In the genomic region with DNA sequence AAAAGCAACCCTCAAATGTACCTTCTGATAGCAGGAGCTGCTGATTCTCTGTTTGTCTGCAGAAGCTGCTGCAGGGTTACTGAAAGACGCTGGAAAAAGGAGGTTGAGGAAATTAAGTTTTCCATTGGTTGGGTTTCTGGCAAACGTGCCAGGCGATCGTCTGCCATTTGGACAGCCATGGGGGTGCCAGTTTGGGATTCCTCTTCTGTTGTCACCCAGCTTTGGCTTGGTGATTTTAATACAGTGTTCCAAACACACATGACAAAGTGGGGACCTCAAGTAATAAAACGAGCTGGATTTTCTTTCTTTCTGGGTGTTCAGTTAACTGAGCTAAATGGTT, we compare ENCODE assay signal across 24 cellular contexts.
DNase-seq lines count a peak whose midpoint lies in the region; ATAC-seq and TF ChIP-seq lines count a peak whose summit lies in the region.
"Had no signal": no experiment of that assay in that cellular context is flagged by ENCODE, and none has a peak within 500 bp of the region (broad histone marks: within the 10 kb centered on the region; RNA-seq: fewer than 3 reads in every experiment).

No MANE protein-coding gene starts in this region.

- H4K20me1 ChIP-seq in hepatocyte (ENCODE audit: insufficient read depth, poor library complexity, severe bottlenecking): no peaks in the 10 kb centered on the region

- H3K27ac ChIP-seq in left ventricle myocardium inferior (replicated peaks) (no peak overlapping the region), hepatocyte (no peak overlapping the region)
- H3K27ac ChIP-seq: foreskin keratinocyte, prostate gland, spleen, upper lobe of left lung, WERI-Rb-1 had no signal

- H3K9me2 ChIP-seq in hepatocyte (replicated peaks; ENCODE audit: insufficient read depth): no peaks in the 10 kb centered on the region

- TF ChIP-seq CTCF in left ventricle myocardium inferior (IDR thresholded peaks at IDR 0.05; ENCODE audit: borderline replicate concordance): no peak
- no peak for TF ChIP-seq CTCF in hepatocyte (IDR thresholded peaks at IDR 0.05; ENCODE audit: poor library complexity)

- ATAC-seq in Right ventricle myocardium inferior (no peak), HG03097 (IDR thresholded peaks at IDR 0.05; ENCODE audit: low FRiP score, unreplicated experiment) (no peak)
- ATAC-seq: GM12878, T-helper 17 cell had no signal

- H3K36me3 ChIP-seq in left ventricle myocardium inferior: no peaks in the 10 kb centered on the region
- no peaks in the 10 kb centered on the region for H3K36me3 ChIP-seq in hepatocyte (replicated peaks; ENCODE audit: insufficient read depth, low read depth)
- H3K36me3 ChIP-seq: prostate gland, spleen, upper lobe of left lung, WERI-Rb-1 had no signal

- intact Hi-C loops in left ventricle myocardium inferior (cut with micrococcal nuclease): no loop called here
- intact Hi-C loops in Right ventricle myocardium inferior (cut with DNase I): no loop called here

- no peaks in the 10 kb centered on the region for H3K9me3 ChIP-seq in left ventricle myocardium inferior (replicated peaks)
- no peaks in the 10 kb centered on the region for H3K9me3 ChIP-seq in hepatocyte (ENCODE audit: low read depth)
- H3K9me3 ChIP-seq: prostate gland, spleen, upper lobe of left lung had no signal

- H3K4me1 ChIP-seq in left ventricle myocardium inferior: peaks cover 22% of the 10 kb centered on the region
- no peaks in the 10 kb centered on the region for H3K4me1 ChIP-seq in hepatocyte (ENCODE audit: insufficient read depth)
- H3K4me1 ChIP-seq: foreskin keratinocyte, prostate gland, upper lobe of left lung had no signal

- WGBS in hepatocyte (ENCODE audit: low lambda C conversion rate, missing lambda C conversion rate): 82% methylated on average over 5 of the region's 5 CpGs

- peak overlapping the region; percentile 54 for H3K4me3 ChIP-seq in left ventricle myocardium inferior
- no peak overlapping the region for H3K4me3 ChIP-seq in hepatocyte
- H3K4me3 ChIP-seq in skeletal muscle cell (ENCODE audit: low read depth, low read length): peak overlapping the region; percentile 36
- H3K4me3 ChIP-seq: GM12878, prostate gland had no signal

- peaks cover 29% of the 10 kb centered on the region for H3K27me3 ChIP-seq in left ventricle myocardium inferior (ENCODE audit: low read depth)
- no peaks in the 10 kb centered on the region for H3K27me3 ChIP-seq in hepatocyte
- H3K27me3 ChIP-seq: foreskin keratinocyte, spleen, upper lobe of left lung had no signal

- H3K79me2 ChIP-seq in hepatocyte: no peaks in the 10 kb centered on the region

- DNase-seq in left ventricle myocardium inferior (no peak), Right ventricle myocardium inferior (ENCODE audit: missing footprints) (no peak), hepatocyte (ENCODE audit: low spot score) (no peak), skeletal muscle cell (ENCODE audit: low read depth) (no peak), kidney tubule cell (ENCODE audit: low spot score) (no peak), NOMO-1 (lab: John Stamatoyannopoulos, UW; ENCODE audit: unreplicated experiment in 2 of 2) (no peak), HuH-7.5 (ENCODE audit: low spot score) (no peak)
- DNase-seq: activated CD8-positive, alpha-beta memory T cell treated with anti-CD3 and anti-CD28 coated beads, Interleukin-2, amount 50 U/mL, for 4 hours; activated naive CD8-positive, alpha-beta T cell treated with anti-CD3 and anti-CD28 coated beads, Interleukin-2, amount 10 ng/mL, durations not matched to agents 7 days and 5 days; CD4-positive, CD25-positive, alpha-beta regulatory T cell; cortex of kidney; foreskin keratinocyte; MM.1S; NCI-H748 treated with DMSO at 0.1 percent for 48 hours; OCI-M1; SIG-M5; spleen; stimulated activated CD4-positive, alpha-beta T cell treated with anti-CD3 and anti-CD28 coated beads, Interleukin-4, amount 100 ng/mL, for 24 hours; T-helper 17 cell; upper lobe of left lung; WERI-Rb-1 had no signal

- H2AFZ ChIP-seq in hepatocyte: no peak overlapping the region

- H3K4me2 ChIP-seq in hepatocyte: peak overlapping the region; percentile 69
